18 cellular contexts compared by ENCODE assay signal in the genomic region with DNA sequence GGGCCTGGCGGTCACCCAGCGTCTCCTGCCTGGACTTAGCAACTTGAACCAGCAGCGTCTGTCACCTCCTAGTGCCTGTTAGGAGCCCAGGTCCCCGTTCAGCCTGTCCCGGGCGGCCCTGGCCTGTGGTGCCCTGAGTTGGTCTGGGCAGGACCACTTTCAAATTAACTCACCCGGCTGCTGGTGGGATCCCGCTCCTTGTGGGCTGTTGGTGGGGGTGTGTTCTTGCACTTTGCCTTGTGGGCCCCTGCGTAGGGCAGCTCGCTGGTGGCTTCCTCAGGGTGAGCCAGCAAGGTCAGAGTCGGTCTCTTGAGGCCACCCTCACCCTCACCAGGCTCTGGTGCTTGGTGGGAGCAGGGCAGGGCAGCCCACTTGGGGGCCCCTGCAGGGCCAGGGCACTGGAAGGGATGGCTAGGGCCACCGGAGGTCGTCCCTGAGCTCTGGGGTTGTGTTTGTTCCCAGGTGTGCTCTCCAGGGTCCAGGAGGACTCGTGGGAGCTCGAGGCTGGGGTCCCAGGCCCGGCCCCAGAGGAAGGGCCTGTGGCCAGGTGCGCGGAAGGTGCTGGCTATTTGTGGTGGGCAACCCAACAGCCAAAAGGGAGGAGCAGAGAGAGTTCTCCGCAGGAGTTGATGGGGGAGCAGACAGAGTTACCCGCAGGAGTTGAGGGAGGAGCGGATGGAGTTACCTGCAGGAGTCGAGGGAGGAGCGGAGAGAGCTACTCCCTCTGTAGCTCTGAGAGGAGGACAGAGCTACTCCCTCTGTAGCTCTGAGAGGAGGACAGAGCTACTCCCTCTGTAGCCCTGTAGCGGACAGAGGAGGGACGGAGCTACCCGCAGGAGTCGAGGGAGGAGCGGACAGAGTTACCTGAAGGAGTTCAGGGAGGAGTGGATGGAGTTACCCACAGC. TPM values are rescaled to one million over a fixed set of nuclear protein-coding genes. Genes with fewer than 3 reads are reported as not detected.
DNase-seq lines count a peak whose midpoint lies in the region; ATAC-seq and TF ChIP-seq lines count a peak whose summit lies in the region.
"Had no signal": no experiment of that assay in that cellular context is flagged by ENCODE, and none has a peak within 500 bp of the region (broad histone marks: within the 10 kb centered on the region; RNA-seq: fewer than 3 reads in every experiment).

No MANE protein-coding gene starts in this region.

- H3K9me3 ChIP-seq in neuronal stem cell (replicated peaks in 1 of 2; ENCODE audit: control insufficient read depth in 2 of 2, insufficient read depth in 1 of 2, low read depth in 1 of 2, low read length in 2 of 2) (peaks cover 14 to 52% of the 10 kb centered on the region in 2 donors), colonic mucosa (no peaks in the 10 kb centered on the region)

- WGBS in neuronal stem cell (ENCODE audit: extremely low coverage in 2 of 2, insufficient read length in 2 of 2, insufficient replicate concordance in 1 of 2), 2 donors = no CpG with 5 or more reads among the region's 28 CpGs

- peak overlapping the region; percentile 25 for H4K8ac ChIP-seq in neuronal stem cell (ENCODE audit: low read depth, low read length)

- ATAC-seq in stimulated activated naive CD8-positive, alpha-beta T cell treated with anti-CD3 and anti-CD28 coated beads, Interleukin-15, Interleukin-2, amounts not matched to agents 100 U/mL and 50 U/mL, for 24 hours = no peak
- no peak for ATAC-seq in foreskin keratinocyte

- DNase-seq in stimulated activated naive CD8-positive, alpha-beta T cell treated with anti-CD3 and anti-CD28 coated beads, Interleukin-15, Interleukin-2, amounts not matched to agents 100 U/mL and 50 U/mL, for 24 hours = no peak
- DNase-seq in chondrocyte (ENCODE audit: low spot score) = peak; percentile 89
- no peak for DNase-seq in neuronal stem cell (ENCODE audit: low spot score)
- no peak for DNase-seq in HuH-7.5 (ENCODE audit: low spot score)
- no peak for DNase-seq in foreskin keratinocyte
- no peak for DNase-seq in colonic mucosa
- DNase-seq: COR-L47, DMS153, GOT3, HFFc6, IMR-90, Kasumi-1, NCI-H187, NCI-H226, NCI-H526, SHP77 treated with DMSO at 0.1 percent for 48 hours had no signal

- H3K27ac Mint-ChIP-seq in stimulated activated naive CD8-positive, alpha-beta T cell treated with anti-CD3 and anti-CD28 coated beads, Interleukin-15, Interleukin-2, amounts not matched to agents 100 ng/mL and 50 ng/mL, for 24 hours = peak overlapping the region; percentile 36
- H3K27ac Mint-ChIP-seq in chondrocyte (ENCODE audit: unreplicated experiment) = no peak overlapping the region
- H3K27ac Mint-ChIP-seq: HFFc6 had no signal

- H3K4me1 ChIP-seq in neuronal stem cell (ENCODE audit: control insufficient read depth in 2 of 2, insufficient read depth in 1 of 2, low read depth in 1 of 2, low read length in 2 of 2) (peaks cover 0 to 8% of the 10 kb centered on the region in 2 donors), foreskin keratinocyte (no peaks in the 10 kb centered on the region), colonic mucosa (no peaks in the 10 kb centered on the region)

- no peak overlapping the region for H3K4ac ChIP-seq in neuronal stem cell (ENCODE audit: low read length)

- H2BK12ac ChIP-seq in neuronal stem cell (ENCODE audit: low read length) = no peak overlapping the region

- H3K14ac ChIP-seq in neuronal stem cell (ENCODE audit: low read length) = peak overlapping the region; percentile 42

- H3K4me2 ChIP-seq in neuronal stem cell (ENCODE audit: insufficient read depth, low read length, poor library complexity, severe bottlenecking) = no peak overlapping the region

- no peak overlapping the region for H2AFZ ChIP-seq in neuronal stem cell (ENCODE audit: low read length)

- intact Hi-C loops in colonic mucosa (cut with DNase I) = no loop called here

- H3K27ac ChIP-seq in neuronal stem cell (replicated peaks; ENCODE audit: low read length) = no peak overlapping the region
- no peak overlapping the region for H3K27ac ChIP-seq in foreskin keratinocyte
- H3K27ac ChIP-seq in colonic mucosa = no peak overlapping the region

- H3K4me1 Mint-ChIP-seq in stimulated activated naive CD8-positive, alpha-beta T cell treated with anti-CD3 and anti-CD28 coated beads, Interleukin-15, Interleukin-2, amounts not matched to agents 100 ng/mL and 50 ng/mL, for 24 hours (ENCODE audit: low read depth) = peaks cover 34% of the 10 kb centered on the region
- no peaks in the 10 kb centered on the region for H3K4me1 Mint-ChIP-seq in chondrocyte (ENCODE audit: low read depth)

- H2BK120ac ChIP-seq in neuronal stem cell (ENCODE audit: low read depth, low read length) = no peak overlapping the region

- no peak overlapping the region for H4K91ac ChIP-seq in neuronal stem cell (ENCODE audit: low read depth, low read length, poor library complexity)

- no peak overlapping the region for H2BK5ac ChIP-seq in neuronal stem cell (ENCODE audit: low read length)

- TF ChIP-seq CTCF in chondrocyte (IDR thresholded peaks at IDR 0.05) (no peak), foreskin keratinocyte (conservative IDR thresholded peaks at IDR 0.05) (no peak), colonic mucosa (IDR thresholded peaks at IDR 0.05) (no peak)

- H3K23ac ChIP-seq in neuronal stem cell (ENCODE audit: low read depth, low read length, poor library complexity) = no peak overlapping the region

- no peak overlapping the region for H2BK15ac ChIP-seq in neuronal stem cell (ENCODE audit: low read length)

- H3K27me3 Mint-ChIP-seq in stimulated activated naive CD8-positive, alpha-beta T cell treated with anti-CD3 and anti-CD28 coated beads, Interleukin-15, Interleukin-2, amounts not matched to agents 100 ng/mL and 50 ng/mL, for 24 hours = no peaks in the 10 kb centered on the region
- H3K27me3 Mint-ChIP-seq in chondrocyte (ENCODE audit: low read depth) = no peaks in the 10 kb centered on the region

- no peaks in the 10 kb centered on the region for H3K9me3 Mint-ChIP-seq in stimulated activated naive CD8-positive, alpha-beta T cell treated with anti-CD3 and anti-CD28 coated beads, Interleukin-15, Interleukin-2, amounts not matched to agents 100 ng/mL and 50 ng/mL, for 24 hours
- no peaks in the 10 kb centered on the region for H3K9me3 Mint-ChIP-seq in chondrocyte (ENCODE audit: low read depth)

- H3K18ac ChIP-seq in neuronal stem cell (ENCODE audit: low read length) = peak overlapping the region; percentile 69

- H3K9ac ChIP-seq in neuronal stem cell (ENCODE audit: low read depth, low read length, poor library complexity) (peak overlapping the region; percentile 65), colonic mucosa (ENCODE audit: low read depth in 2 of 2, low read length in 2 of 2) (no peak overlapping the region)

- H3K27me3 ChIP-seq in neuronal stem cell (ENCODE audit: control insufficient read depth in 3 of 3, insufficient read depth in 3 of 3, low read depth in 1 of 3, low read length in 3 of 3) (no peaks in the 10 kb centered on the region), foreskin keratinocyte (no peaks in the 10 kb centered on the region), colonic mucosa (no peaks in the 10 kb centered on the region)

- peak overlapping the region; percentile 30 for H2AK5ac ChIP-seq in neuronal stem cell (ENCODE audit: low read depth, low read length)

- H3K4me3 ChIP-seq in neuronal stem cell (ENCODE audit: low read length in 2 of 2) (no peak overlapping the region), colonic mucosa (no peak overlapping the region)

- H3K36me3 Mint-ChIP-seq in stimulated activated naive CD8-positive, alpha-beta T cell treated with anti-CD3 and anti-CD28 coated beads, Interleukin-15, Interleukin-2, amounts not matched to agents 100 ng/mL and 50 ng/mL, for 24 hours (ENCODE audit: low read depth) = peaks cover 55% of the 10 kb centered on the region
- H3K36me3 Mint-ChIP-seq in chondrocyte (ENCODE audit: low read depth) = peaks cover 8% of the 10 kb centered on the region

- H3K36me3 ChIP-seq in neuronal stem cell (replicated peaks in 1 of 2; ENCODE audit: control insufficient read depth in 2 of 2, insufficient read depth in 2 of 2, low read length in 2 of 2) = peaks cover 37 to 92% of the 10 kb centered on the region in 2 donors
- no peaks in the 10 kb centered on the region for H3K36me3 ChIP-seq in colonic mucosa

- no peak overlapping the region for H3K4me3 Mint-ChIP-seq in stimulated activated naive CD8-positive, alpha-beta T cell treated with anti-CD3 and anti-CD28 coated beads, Interleukin-15, Interleukin-2, amounts not matched to agents 100 ng/mL and 50 ng/mL, for 24 hours
- no peak overlapping the region for H3K4me3 Mint-ChIP-seq in chondrocyte (ENCODE audit: unreplicated experiment)
- H3K4me3 Mint-ChIP-seq: HFFc6 had no signal

- peaks cover 35% of the 10 kb centered on the region for H3K79me1 ChIP-seq in neuronal stem cell (ENCODE audit: low read depth, low read length)

RNA-seq across cellular contexts. Expression of a gene that starts 16.9 kb away (rescaled TPM):
- total RNA-seq in chondrocyte (52.8 to 76.0 TPM (median 54.3 TPM) in 3 replicates), foreskin keratinocyte (145 and 167 TPM in 2 replicates), colonic mucosa (100 to 1,000 TPM in 1 of 2 donors, 10 to 100 TPM in 1; 60.3 to 112 TPM)
- 74.2 TPM for polyA plus RNA-seq in neuronal stem cell (2013, experiment 1 of 2)
- 75.8 TPM for polyA plus RNA-seq in neuronal stem cell (2013, experiment 2 of 2)
- 89.0 and 114 TPM in 2 replicates for polyA plus RNA-seq in foreskin keratinocyte

RNA-seq across cellular contexts. Expression of a gene that starts 56.6 kb away (rescaled TPM):
- total RNA-seq in chondrocyte = not detected in 3 replicates
- not detected for polyA plus RNA-seq in neuronal stem cell (2013, experiment 1 of 2)
- not detected for polyA plus RNA-seq in neuronal stem cell (2013, experiment 2 of 2)
- not detected in 2 replicates for total RNA-seq in foreskin keratinocyte
- polyA plus RNA-seq in foreskin keratinocyte = not detected in 2 replicates
- not detected for total RNA-seq in colonic mucosa
- total RNA-seq: A673, HFFc6, IMR-90 had no signal
- polyA plus RNA-seq: IMR-90 had no signal
